In genomic region chrX:71599965-71600364, GRCh38 we compare ENCODE assay signal across 31 cellular contexts. TPM values are rescaled to one million over a fixed set of nuclear protein-coding genes. Genes with fewer than 3 reads are reported as not detected.
"Had no signal": no experiment of that assay in that cellular context is flagged by ENCODE, and none has a peak within 500 bp of the region (broad histone marks: within the 10 kb centered on the region; RNA-seq: fewer than 3 reads in every experiment).

No MANE protein-coding gene starts in this region.

- ATAC-seq: lower lobe of right lung; natural killer cell; psoas muscle; stimulated activated naive B cell treated with anti-CD40 and anti-IgM and Interleukin-4, amounts not matched to agents 10 μg/mL and 1 μg/mL and 100 μg/mL, for 72 hours had no signal

- H3K9me3 ChIP-seq: lower lobe of right lung, testis, transverse colon had no signal

- H3K4me1 ChIP-seq: lower lobe of right lung, neural progenitor cell, parathyroid adenoma, psoas muscle, testis, transverse colon had no signal

- H3K27ac ChIP-seq: lower lobe of right lung, neural progenitor cell, parathyroid adenoma, psoas muscle, testis, transverse colon had no signal

- H3K27ac Mint-ChIP-seq: activated B cell treated with CpG ODN at 0.5 μM for 24 hours; activated naive CD4-positive, alpha-beta T cell treated with anti-CD3 and anti-CD28 coated beads for 36 hours; natural killer cell; neural progenitor cell; stimulated activated naive B cell treated with anti-CD40 and anti-IgM and Interleukin-4, amounts not matched to agents 10 μg/mL and 1 μg/mL and 100 μg/mL, for 72 hours; T-helper 2 cell treated with Interferon-gamma antibody and Interleukin-4, amounts not matched to agents 5 μg/mL and 100 μg/mL, for 36 hours had no signal

- H3K4me3 ChIP-seq: lower lobe of right lung, neural progenitor cell, psoas muscle, smooth muscle cell, testis, transverse colon had no signal

- DNase-seq: activated B cell treated with CpG ODN at 0.5 μM for 24 hours; activated CD4-positive, alpha-beta T cell treated with anti-CD3 and anti-CD28 coated beads for 48 hours; activated effector memory CD4-positive, alpha-beta T cell treated with anti-CD3 and anti-CD28 coated beads, Interleukin-2, amount 50 U/mL, for 16 hours; activated naive CD4-positive, alpha-beta T cell treated with anti-CD3 and anti-CD28 coated beads for 36 hours; activated T-cell treated with anti-CD3 and anti-CD28 coated beads, Interleukin-2, amount 50 U/mL, for 48 hours; amygdala; caudate nucleus; cortex of kidney; foreskin fibroblast; head of caudate nucleus; hypothalamus; immature natural killer cell; kidney; lower lobe of right lung; mesenchymal stem cell; natural killer cell; occipital lobe; psoas muscle; stimulated activated CD4-positive, alpha-beta T cell treated with anti-CD3 and anti-CD28 coated beads, Interleukin-2, amount 100 ng/mL, for 24 hours; stimulated activated naive B cell treated with anti-CD40 and anti-IgM and Interleukin-4, amounts not matched to agents 10 μg/mL and 1 μg/mL and 100 μg/mL, for 72 hours; T-helper 1 cell; testis; transverse colon had no signal

- H3K4me3 Mint-ChIP-seq: activated B cell treated with CpG ODN at 0.5 μM for 24 hours; activated naive CD4-positive, alpha-beta T cell treated with anti-CD3 and anti-CD28 coated beads for 36 hours; immature natural killer cell; natural killer cell; neural progenitor cell; stimulated activated naive B cell treated with anti-CD40 and anti-IgM and Interleukin-4, amounts not matched to agents 10 μg/mL and 1 μg/mL and 100 μg/mL, for 72 hours; T-helper 2 cell treated with Interferon-gamma antibody and Interleukin-4, amounts not matched to agents 5 μg/mL and 100 μg/mL, for 36 hours had no signal

- H3K27me3 ChIP-seq: neural progenitor cell, testis, transverse colon had no signal

- H3K4me1 Mint-ChIP-seq: activated B cell treated with CpG ODN at 0.5 μM for 24 hours; neural progenitor cell; stimulated activated naive B cell treated with anti-CD40 and anti-IgM and Interleukin-4, amounts not matched to agents 10 μg/mL and 1 μg/mL and 100 μg/mL, for 72 hours had no signal

- H3K9me3 Mint-ChIP-seq: activated B cell treated with CpG ODN at 0.5 μM for 24 hours; immature natural killer cell; natural killer cell; stimulated activated naive B cell treated with anti-CD40 and anti-IgM and Interleukin-4, amounts not matched to agents 10 μg/mL and 1 μg/mL and 100 μg/mL, for 72 hours; T-helper 2 cell treated with Interferon-gamma antibody and Interleukin-4, amounts not matched to agents 5 μg/mL and 100 μg/mL, for 36 hours had no signal

- H3K36me3 ChIP-seq: neural progenitor cell, transverse colon had no signal

- H3K27me3 Mint-ChIP-seq: activated B cell treated with CpG ODN at 0.5 μM for 24 hours had no signal

RNA-seq across cellular contexts. Expression of gene CXCR3, which starts 18.3 kb away (rescaled TPM):
- total RNA-seq: chondrocyte, endothelial cell of umbilical vein, fibroblast of lung, occipital lobe, smooth muscle cell, urinary bladder had no signal
- polyA plus RNA-seq: endothelial cell of umbilical vein, fibroblast of lung had no signal
